ENCODE assay signal across 18 cellular contexts in genomic region chr1:8353386-8353785, GRCh38. TPM values are rescaled to one million over a fixed set of nuclear protein-coding genes. Genes with fewer than 3 reads are reported as not detected.
A peak's percentile ranks its signal among the peaks of the same experiment; 100 is the strongest.
DNase-seq lines count a peak whose midpoint lies in the region; ATAC-seq and TF ChIP-seq lines count a peak whose summit lies in the region.
"Had no signal": no experiment of that assay in that cellular context is flagged by ENCODE, and none has a peak within 500 bp of the region (broad histone marks: within the 10 kb centered on the region; RNA-seq: fewer than 3 reads in every experiment).

No MANE protein-coding gene starts in this region.

- no peaks in the 10 kb centered on the region for H3K9me3 ChIP-seq in heart left ventricle
- no peaks in the 10 kb centered on the region for H3K9me3 ChIP-seq in ovary
- H3K9me3 ChIP-seq in left lung = no peaks in the 10 kb centered on the region
- H3K9me3 ChIP-seq: pancreas had no signal

- H3K27ac Mint-ChIP-seq in activated T-cell treated with anti-CD3 and anti-CD28 coated beads, Interleukin-2, amount 50 U/mL, for 24 hours = peak overlapping the region; percentile 50
- H3K27ac Mint-ChIP-seq in type B pancreatic cell = peak overlapping the region; percentile 2

- H3K9me3 Mint-ChIP-seq in activated T-cell treated with anti-CD3 and anti-CD28 coated beads, Interleukin-2, amount 50 U/mL, for 24 hours = no peaks in the 10 kb centered on the region
- H3K9me3 Mint-ChIP-seq in type B pancreatic cell = no peaks in the 10 kb centered on the region
- H3K9me3 Mint-ChIP-seq: CD8-positive, alpha-beta T cell; stimulated activated naive B cell treated with anti-CD40 and anti-IgM and Interleukin-4, amounts not matched to agents 10 μg/mL and 1 μg/mL and 100 μg/mL, for 72 hours had no signal

- peak overlapping the region; percentile 68 to 86 (median 76) for H3K27ac ChIP-seq in heart left ventricle
- H3K27ac ChIP-seq in ovary = peak overlapping the region in 1 of 2 donors; percentile 65
- peak overlapping the region in 1 of 2 donors; percentile 53 for H3K27ac ChIP-seq in left lung
- H3K27ac ChIP-seq: pancreas had no signal

- peaks cover 0 to 78% (median 47%) of the 10 kb centered on the region in 12 donors for H3K4me1 ChIP-seq in heart left ventricle
- H3K4me1 ChIP-seq in ovary (ENCODE audit: insufficient read depth) = peaks cover 23% of the 10 kb centered on the region
- peaks cover 3 to 6% of the 10 kb centered on the region in 2 donors for H3K4me1 ChIP-seq in left lung
- H3K4me1 ChIP-seq: pancreas had no signal

- intact Hi-C loops in heart left ventricle (cut with DNase I) = loop anchor here in 2 of 10 donors (5.0 to 10.0 kb wide), 2 partner anchors 69 to 371 kb away; no protein-coding TSS in a partner anchor
- intact Hi-C loops in ovary (cut with DNase I) = loop anchor here in 1 of 4 donors (10.0 kb wide), 1 partner anchor 51 kb away; no protein-coding TSS in a partner anchor
- intact Hi-C loops in left lung (cut with DNase I) = loop anchor here in 1 of 2 donors (10.0 kb wide), 1 partner anchor 339 kb away; no protein-coding TSS in a partner anchor

- H3K4me3 ChIP-seq in heart left ventricle (no peak overlapping the region), ovary (no peak overlapping the region), left lung (no peak overlapping the region)
- H3K4me3 ChIP-seq: pancreas had no signal

- no peaks in the 10 kb centered on the region for H3K27me3 ChIP-seq in heart left ventricle
- no peaks in the 10 kb centered on the region for H3K27me3 ChIP-seq in ovary
- H3K27me3 ChIP-seq in left lung = no peaks in the 10 kb centered on the region
- H3K27me3 ChIP-seq: pancreas had no signal

- H3K36me3 Mint-ChIP-seq in activated T-cell treated with anti-CD3 and anti-CD28 coated beads, Interleukin-2, amount 50 U/mL, for 24 hours (ENCODE audit: low read depth) = peaks cover 58% of the 10 kb centered on the region
- H3K36me3 Mint-ChIP-seq in type B pancreatic cell = peaks cover 17% of the 10 kb centered on the region

- H3K4me1 Mint-ChIP-seq in activated T-cell treated with anti-CD3 and anti-CD28 coated beads, Interleukin-2, amount 50 U/mL, for 24 hours (ENCODE audit: low read depth) = peaks cover 2% of the 10 kb centered on the region
- peaks cover 16% of the 10 kb centered on the region for H3K4me1 Mint-ChIP-seq in type B pancreatic cell (ENCODE audit: unreplicated experiment)

- no peak for DNase-seq in activated T-cell treated with anti-CD3 and anti-CD28 coated beads, Interleukin-2, amount 50 U/mL, for 24 hours
- DNase-seq in activated T-cell treated with anti-CD3 and anti-CD28 coated beads, Interleukin-2, amount 50 U/mL, for 48 hours = no peak
- DNase-seq in heart left ventricle (peak in 2 of 5 donors; percentile 37 to 67), ovary (peak in 3 of 5 donors; percentile 30 to 57 (median 48)), type B pancreatic cell (ENCODE audit: extremely low spot score, unreplicated experiment) (no peak), HUDEP-2 (lab: John Stamatoyannopoulos, UW; ENCODE audit: unreplicated experiment in 76 of 76) (no peak), left lung (no peak)
- DNase-seq: 8988T; CD8-positive, alpha-beta T cell; GOT3; NCI-H1694; NCI-H748 treated with DMSO at 0.1 percent for 48 hours; pancreas; stimulated activated CD4-positive, alpha-beta T cell treated with anti-CD3 and anti-CD28 coated beads, Interleukin-4, amount 100 ng/mL, for 1 hour; stimulated activated naive B cell treated with anti-CD40 and anti-IgM and Interleukin-4, amounts not matched to agents 10 μg/mL and 1 μg/mL and 100 μg/mL, for 72 hours; T1000 had no signal

- TF ChIP-seq EP300 in ovary (IDR thresholded peaks at IDR 0.05) = no peak

- H3K4me3 Mint-ChIP-seq in activated T-cell treated with anti-CD3 and anti-CD28 coated beads, Interleukin-2, amount 50 U/mL, for 24 hours = no peak overlapping the region
- no peak overlapping the region for H3K4me3 Mint-ChIP-seq in type B pancreatic cell
- H3K4me3 Mint-ChIP-seq: CD8-positive, alpha-beta T cell; stimulated activated naive B cell treated with anti-CD40 and anti-IgM and Interleukin-4, amounts not matched to agents 10 μg/mL and 1 μg/mL and 100 μg/mL, for 72 hours had no signal

- no peaks in the 10 kb centered on the region for H3K27me3 Mint-ChIP-seq in activated T-cell treated with anti-CD3 and anti-CD28 coated beads, Interleukin-2, amount 50 U/mL, for 24 hours
- no peaks in the 10 kb centered on the region for H3K27me3 Mint-ChIP-seq in type B pancreatic cell

- peaks cover 0 to 60% (median 52%) of the 10 kb centered on the region in 9 donors for H3K36me3 ChIP-seq in heart left ventricle
- H3K36me3 ChIP-seq in ovary = no peaks in the 10 kb centered on the region
- H3K36me3 ChIP-seq in left lung = peaks cover 5 to 60% of the 10 kb centered on the region in 2 donors

- TF ChIP-seq POLR2A in heart left ventricle (IDR thresholded peaks at IDR 0.05) (no peak), ovary (IDR thresholded peaks at IDR 0.05) (no peak)

- ATAC-seq in heart left ventricle (peak in 3 of 4 donors; percentile 4 to 22 (median 10)), HG03280 (IDR thresholded peaks at IDR 0.05; ENCODE audit: unreplicated experiment) (no peak), left lung (no peak)
- ATAC-seq: CD8-positive, alpha-beta T cell; left colon; pancreas; stimulated activated naive B cell treated with anti-CD40 and anti-IgM and Interleukin-4, amounts not matched to agents 10 μg/mL and 1 μg/mL and 100 μg/mL, for 72 hours had no signal

- TF ChIP-seq CTCF in heart left ventricle (IDR thresholded peaks at IDR 0.05) (peak in 1 of 12 donors; percentile 14), ovary (IDR thresholded peaks at IDR 0.05) (no peak), type B pancreatic cell (conservative IDR thresholded peaks at IDR 0.05) (no peak), left lung (IDR thresholded peaks at IDR 0.05) (no peak)

- 39 to 60% (median 40%) methylated on average over 8 to 12 of the region's 12 CpGs for WGBS in heart left ventricle, 4 donors
- 26 to 34% (median 32%) methylated on average over 12 of the region's 12 CpGs for WGBS in ovary, 3 donors

RNA-seq across cellular contexts. Expression of gene SLC45A1, which starts 35.5 kb away (rescaled TPM):
- total RNA-seq in heart left ventricle = 1 to 10 TPM in 7 of 9 donors, under 1 TPM in 2; 0.61 to 6.2 (median 1.6) TPM
- 1 to 10 TPM; 1.3 to 2.9 TPM for polyA plus RNA-seq in heart left ventricle
- 1 to 10 TPM; 2.7 to 7.2 (median 4.5) TPM for total RNA-seq in ovary
- polyA plus RNA-seq in ovary = 1 to 10 TPM in 1 of 2 donors, under 1 TPM in 1; 0.70 to 4.7 TPM
- 0.67 and 2.7 TPM in 2 replicates for total RNA-seq in type B pancreatic cell (ENCODE audit: low replicate concordance)
- total RNA-seq in left lung = 1 to 10 TPM; 1.4 TPM

Comparison
In these comparisons a context has a peak if more than half of its experiments do, and no peak if none do; other contexts are left out.
1. DNase-seq: peak in ovary (3 of 5); none in activated T-cell treated with anti-CD3 and anti-CD28 coated beads, Interleukin-2, amount 50 U/mL, for 24 hours (single experiment), activated T-cell treated with anti-CD3 and anti-CD28 coated beads, Interleukin-2, amount 50 U/mL, for 48 hours (0 of 2), type B pancreatic cell (single experiment), HUDEP-2 (0 of 76) and left lung (0 of 2).
2. ATAC-seq: peak in heart left ventricle (3 of 4); none in HG03280 (single experiment) and left lung (single experiment).